ENCODE assay signal across 29 cellular contexts in the genomic region with DNA sequence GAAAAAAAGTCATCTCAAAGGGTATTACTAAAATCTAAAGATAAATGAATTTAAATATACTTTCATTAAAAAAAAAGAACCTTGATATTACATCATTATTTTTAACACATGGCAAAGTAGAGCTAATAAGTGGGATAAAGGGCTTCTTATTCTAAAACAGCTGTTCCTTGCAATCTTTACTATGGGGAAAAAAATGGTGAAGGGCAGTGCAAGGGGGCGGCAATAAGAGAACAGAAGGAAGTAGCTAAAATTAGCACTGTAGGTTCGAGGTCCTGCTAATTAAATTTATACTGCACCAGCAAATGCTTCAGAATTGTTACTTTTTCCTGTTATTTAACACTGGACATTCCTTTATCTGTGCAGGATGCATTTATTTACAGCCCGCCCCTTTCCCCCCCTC.
"Had no signal": no experiment of that assay in that cellular context is flagged by ENCODE, and none has a peak within 500 bp of the region (broad histone marks: within the 10 kb centered on the region; RNA-seq: fewer than 3 reads in every experiment).

No MANE protein-coding gene starts in this region.

- H3K79me2 ChIP-seq: parathyroid adenoma had no signal

- H3K4me1 ChIP-seq: neural progenitor cell, parathyroid adenoma, psoas muscle, right lobe of liver, sigmoid colon, spleen, testis, tibial artery, upper lobe of right lung, uterus had no signal

- H3K9ac ChIP-seq: neural progenitor cell, parathyroid adenoma had no signal

- DNase-seq: natural killer cell; occipital lobe; ovary; posterior cingulate gyrus; psoas muscle; right cardiac atrium; right lobe of liver; sigmoid colon; spleen; stimulated activated CD4-positive, alpha-beta T cell treated with anti-CD3 and anti-CD28 coated beads, Interleukin-12 subunit alpha, Interleukin-12 subunit beta, amount 100 ng/mL, for 4 hours; stimulated activated CD4-positive, alpha-beta T cell treated with anti-CD3 and anti-CD28 coated beads, Interleukin-1b, Interleukin-23, amount 100 ng/mL, for 48 hours; stimulated activated CD4-positive, alpha-beta T cell treated with anti-CD3 and anti-CD28 coated beads, Interleukin-4, amount 100 ng/mL, for 1 hour; stimulated activated CD4-positive, alpha-beta T cell treated with anti-CD3 and anti-CD28 coated beads, Interleukin-4, amount 100 ng/mL, for 4 hours; stimulated activated CD8-positive, alpha-beta memory T cell treated with anti-CD3 and anti-CD28 coated beads, Interleukin-4, amount 100 ng/mL, for 48 hours; stimulated activated naive CD4-positive, alpha-beta T cell; stimulated activated naive CD8-positive, alpha-beta T cell treated with anti-CD3 and anti-CD28 coated beads, Interleukin-15, amount 100 ng/mL, for 72 hours; stimulated activated naive CD8-positive, alpha-beta T cell treated with anti-CD3 and anti-CD28 coated beads, Interleukin-15, Interleukin-2, amounts not matched to agents 100 U/mL and 50 U/mL, for 24 hours; substantia nigra; testis; tibial artery; transverse colon; upper lobe of right lung; uterus had no signal

- H3K27me3 ChIP-seq: neural progenitor cell, ovary, right lobe of liver, sigmoid colon, spleen, suprapubic skin, testis, tibial artery, transverse colon, upper lobe of right lung, uterus had no signal

- H2AFZ ChIP-seq: neural progenitor cell, parathyroid adenoma had no signal

- H3K36me3 ChIP-seq: neural progenitor cell, ovary, right lobe of liver, sigmoid colon, spleen, suprapubic skin, tibial artery, transverse colon, upper lobe of right lung, uterus had no signal

- H3K27ac ChIP-seq: neural progenitor cell, ovary, parathyroid adenoma, psoas muscle, right lobe of liver, sigmoid colon, skin epidermis, spleen, suprapubic skin, testis, tibial artery, transverse colon, upper lobe of right lung, uterus had no signal

- H3K9me3 ChIP-seq: ovary, psoas muscle, right lobe of liver, sigmoid colon, spleen, suprapubic skin, testis, tibial artery, transverse colon, upper lobe of right lung, uterus had no signal

- ATAC-seq: natural killer cell; psoas muscle; right cardiac atrium; right lobe of liver; stimulated activated memory B cell treated with anti-CD40 and anti-IgM and Interleukin-4, amounts not matched to agents 10 μg/mL and 1 μg/mL and 100 μg/mL, for 72 hours; stimulated activated naive CD8-positive, alpha-beta T cell treated with anti-CD3 and anti-CD28 coated beads, Interleukin-15, amount 100 ng/mL, for 72 hours; stimulated activated naive CD8-positive, alpha-beta T cell treated with anti-CD3 and anti-CD28 coated beads, Interleukin-15, Interleukin-2, amounts not matched to agents 100 U/mL and 50 U/mL, for 24 hours; upper lobe of right lung had no signal

- H3K4me3 ChIP-seq: neural progenitor cell, ovary, psoas muscle, right lobe of liver, sigmoid colon, skin epidermis, smooth muscle cell, spleen, suprapubic skin, testis, tibial artery, transverse colon, upper lobe of right lung, uterus had no signal

- H3K4me2 ChIP-seq: neural progenitor cell, smooth muscle cell had no signal
